13 cellular contexts compared by ENCODE assay signal in the genomic region with DNA sequence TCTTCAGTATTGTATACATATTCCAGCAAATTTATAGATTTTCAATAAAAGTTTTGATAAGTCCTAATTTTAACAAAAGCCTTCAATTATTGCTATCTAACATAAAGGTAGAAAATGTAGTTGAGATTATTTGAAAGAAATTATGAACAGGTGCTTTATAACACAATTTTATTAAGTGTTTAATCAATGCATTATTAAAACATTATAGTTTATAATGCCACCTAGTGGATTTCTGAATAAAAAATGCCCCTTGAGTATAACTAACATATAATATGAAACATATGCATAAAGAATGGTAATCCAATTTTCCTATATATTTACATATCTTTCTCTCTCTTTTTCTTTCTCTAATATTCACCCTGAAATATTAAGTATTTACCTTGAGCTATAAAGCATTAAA.
A peak's percentile ranks its signal among the peaks of the same experiment; 100 is the strongest.
DNase-seq lines count a peak whose midpoint lies in the region; ATAC-seq and TF ChIP-seq lines count a peak whose summit lies in the region.
"Had no signal": no experiment of that assay in that cellular context is flagged by ENCODE, and none has a peak within 500 bp of the region (broad histone marks: within the 10 kb centered on the region; RNA-seq: fewer than 3 reads in every experiment).

No MANE protein-coding gene starts in this region.

- H3K27me3 Mint-ChIP-seq in progenitor cell of endocrine pancreas (no peaks in the 10 kb centered on the region), T-helper 17 cell (no peaks in the 10 kb centered on the region)
- H3K27me3 Mint-ChIP-seq: stimulated activated memory B cell treated with anti-CD40 and anti-IgM and Interleukin-4, amounts not matched to agents 10 μg/mL and 1 μg/mL and 100 μg/mL, for 72 hours had no signal

- ATAC-seq in left lobe of liver (no peak), T-helper 17 cell (no peak)
- ATAC-seq: stimulated activated memory B cell treated with anti-CD40 and anti-IgM and Interleukin-4, amounts not matched to agents 10 μg/mL and 1 μg/mL and 100 μg/mL, for 72 hours had no signal

- H3K27ac Mint-ChIP-seq in progenitor cell of endocrine pancreas (no peak overlapping the region), T-helper 17 cell (no peak overlapping the region)
- H3K27ac Mint-ChIP-seq: stimulated activated memory B cell treated with anti-CD40 and anti-IgM and Interleukin-4, amounts not matched to agents 10 μg/mL and 1 μg/mL and 100 μg/mL, for 72 hours had no signal

- TF ChIP-seq CTCF in choroid plexus epithelial cell (conservative IDR thresholded peaks at IDR 0.05; ENCODE audit: low read depth, low read length): peak; percentile 47
- peak; percentile 8 for TF ChIP-seq CTCF in progenitor cell of endocrine pancreas (IDR thresholded peaks at IDR 0.05; ENCODE audit: unreplicated experiment)

- no peaks in the 10 kb centered on the region for H3K9me3 ChIP-seq in T-helper 17 cell (ENCODE audit: control insufficient read depth, low read length, poor library complexity, severe bottlenecking)
- H3K9me3 ChIP-seq: BLaER1 treated with 17β-estradiol and CSF1 and Interleukin-3, amounts not matched to agents 10 nM and 100 nM had no signal

- H3K36me3 Mint-ChIP-seq in progenitor cell of endocrine pancreas (ENCODE audit: insufficient read depth) (no peaks in the 10 kb centered on the region), T-helper 17 cell (ENCODE audit: low read depth) (no peaks in the 10 kb centered on the region)
- H3K36me3 Mint-ChIP-seq: stimulated activated memory B cell treated with anti-CD40 and anti-IgM and Interleukin-4, amounts not matched to agents 10 μg/mL and 1 μg/mL and 100 μg/mL, for 72 hours had no signal

- H3K4me3 Mint-ChIP-seq in progenitor cell of endocrine pancreas (ENCODE audit: low read depth) (no peak overlapping the region), T-helper 17 cell (no peak overlapping the region)
- H3K4me3 Mint-ChIP-seq: stimulated activated memory B cell treated with anti-CD40 and anti-IgM and Interleukin-4, amounts not matched to agents 10 μg/mL and 1 μg/mL and 100 μg/mL, for 72 hours had no signal

- peak; percentile 6 for DNase-seq in NCI-H2227 (lab: John Stamatoyannopoulos, UW; ENCODE audit: unreplicated experiment)
- no peak for DNase-seq in NCI-H2227 treated with DMSO at 0.1 percent for 48 hours (lab: John Stamatoyannopoulos, UW)
- DNase-seq in NCI-H146 treated with DMSO at 0.1 percent for 48 hours (lab: John Stamatoyannopoulos, UW; ENCODE audit: unreplicated experiment): peak; percentile 24
- peak; percentile 21 for DNase-seq in choroid plexus epithelial cell (ENCODE audit: low read depth)
- DNase-seq in progenitor cell of endocrine pancreas (ENCODE audit: low spot score, unreplicated experiment): no peak
- DNase-seq in left lobe of liver (ENCODE audit: low spot score): no peak
- DNase-seq in T-helper 17 cell: no peak
- DNase-seq in T-helper 9 cell: no peak
- DNase-seq: activated CD8-positive, alpha-beta memory T cell treated with anti-CD3 and anti-CD28 coated beads, Interleukin-2, amount 50 U/mL, for 4 hours; foreskin melanocyte; stimulated activated CD4-positive, alpha-beta T cell treated with anti-CD3 and anti-CD28 coated beads, Interleukin-15, amount 100 ng/mL, for 24 hours had no signal

- peaks cover 3% of the 10 kb centered on the region for H3K9me3 Mint-ChIP-seq in progenitor cell of endocrine pancreas (ENCODE audit: low read depth)
- H3K9me3 Mint-ChIP-seq: stimulated activated memory B cell treated with anti-CD40 and anti-IgM and Interleukin-4, amounts not matched to agents 10 μg/mL and 1 μg/mL and 100 μg/mL, for 72 hours had no signal

- H3K4me1 Mint-ChIP-seq in progenitor cell of endocrine pancreas (ENCODE audit: low read depth) (no peaks in the 10 kb centered on the region), T-helper 17 cell (no peaks in the 10 kb centered on the region)
- H3K4me1 Mint-ChIP-seq: stimulated activated memory B cell treated with anti-CD40 and anti-IgM and Interleukin-4, amounts not matched to agents 10 μg/mL and 1 μg/mL and 100 μg/mL, for 72 hours had no signal

- no peak overlapping the region for H3K4me3 ChIP-seq in choroid plexus epithelial cell (ENCODE audit: low read depth, low read length)
- H3K4me3 ChIP-seq: BLaER1 treated with 17β-estradiol and CSF1 and Interleukin-3, amounts not matched to agents 10 nM and 100 nM had no signal

Comparison
In these comparisons a context has a peak if more than half of its experiments do, and no peak if none do; other contexts are left out.
1. DNase-seq: peak in NCI-H2227 (single experiment), NCI-H146 treated with DMSO at 0.1 percent for 48 hours (single experiment) and choroid plexus epithelial cell (single experiment); none in NCI-H2227 treated with DMSO at 0.1 percent for 48 hours (single experiment), progenitor cell of endocrine pancreas (single experiment), left lobe of liver (single experiment), T-helper 17 cell (0 of 3) and T-helper 9 cell (single experiment).